ENCODE assay signal across 16 cellular contexts in the genomic region with DNA sequence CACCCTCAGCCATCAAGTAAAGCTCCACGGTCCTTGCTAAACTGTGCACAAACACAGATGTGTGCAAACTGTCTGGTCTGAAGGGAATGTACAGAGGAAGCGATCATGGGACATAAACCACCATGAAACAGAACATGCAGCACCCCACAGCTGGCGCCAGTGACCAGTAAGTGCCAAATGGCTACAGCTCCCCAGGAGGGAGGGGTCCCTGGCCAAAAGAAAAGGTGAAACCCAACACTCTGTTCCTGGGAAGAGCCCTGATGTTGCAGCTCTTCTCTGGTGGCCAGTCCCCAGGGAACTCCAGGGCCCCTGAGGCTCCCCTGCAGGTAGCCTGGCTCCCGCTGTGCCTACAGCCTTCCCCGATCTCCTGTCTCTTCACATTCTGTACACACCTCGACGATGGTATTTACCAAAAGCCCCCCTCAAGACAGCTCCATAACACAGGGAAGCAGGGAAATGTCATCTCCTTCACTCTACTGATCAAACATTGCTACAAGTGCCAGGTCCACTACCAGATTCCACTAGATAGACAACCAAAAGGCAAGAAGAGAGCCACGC. TPM values are rescaled to one million over a fixed set of nuclear protein-coding genes. Genes with fewer than 3 reads are reported as not detected.
DNase-seq lines count a peak whose midpoint lies in the region; ATAC-seq, FAIRE-seq and TF ChIP-seq lines count a peak whose summit lies in the region.
"Had no signal": no experiment of that assay in that cellular context is flagged by ENCODE, and none has a peak within 500 bp of the region (broad histone marks: within the 10 kb centered on the region; RNA-seq: fewer than 3 reads in every experiment).

No MANE protein-coding gene starts in this region.

- ATAC-seq in HG02970 (IDR thresholded peaks at IDR 0.05; ENCODE audit: low FRiP score, unreplicated experiment), result no peak
- ATAC-seq: left ventricle myocardium superior; stimulated activated memory B cell treated with anti-CD40 and anti-IgM and Interleukin-4, amounts not matched to agents 10 μg/mL and 1 μg/mL and 100 μg/mL, for 72 hours had no signal

- no peak for TF ChIP-seq POLR2A in GM12891 (IDR thresholded peaks at IDR 0.05; ENCODE audit: low read depth, low read length)

- H3K4me1 Mint-ChIP-seq in T-helper 2 cell treated with Interferon-gamma antibody and Interleukin-4, amounts not matched to agents 5 μg/mL and 100 μg/mL, for 36 hours (ENCODE audit: low read depth), result peaks cover 27% of the 10 kb centered on the region
- H3K4me1 Mint-ChIP-seq in glutamatergic neuron (ENCODE audit: low read depth, unreplicated experiment), result peaks cover 11% of the 10 kb centered on the region

- peak overlapping the region; percentile 93 for H3K4me3 Mint-ChIP-seq in T-helper 2 cell treated with Interferon-gamma antibody and Interleukin-4, amounts not matched to agents 5 μg/mL and 100 μg/mL, for 36 hours
- H3K4me3 Mint-ChIP-seq in glutamatergic neuron (ENCODE audit: unreplicated experiment), result peak overlapping the region; percentile 30
- H3K4me3 Mint-ChIP-seq: stimulated activated memory B cell treated with anti-CD40 and anti-IgM and Interleukin-4, amounts not matched to agents 10 μg/mL and 1 μg/mL and 100 μg/mL, for 72 hours had no signal

- peaks cover 7% of the 10 kb centered on the region for H3K36me3 Mint-ChIP-seq in T-helper 2 cell treated with Interferon-gamma antibody and Interleukin-4, amounts not matched to agents 5 μg/mL and 100 μg/mL, for 36 hours (ENCODE audit: low read depth)
- H3K36me3 Mint-ChIP-seq in glutamatergic neuron (ENCODE audit: unreplicated experiment), result no peaks in the 10 kb centered on the region
- H3K36me3 Mint-ChIP-seq: activated naive CD4-positive, alpha-beta T cell treated with anti-CD3 and anti-CD28 coated beads, Interleukin-2, amount 50 U/mL, for 24 hours; stimulated activated memory B cell treated with anti-CD40 and anti-IgM and Interleukin-4, amounts not matched to agents 10 μg/mL and 1 μg/mL and 100 μg/mL, for 72 hours had no signal

- no peaks in the 10 kb centered on the region for H3K9me3 Mint-ChIP-seq in T-helper 2 cell treated with Interferon-gamma antibody and Interleukin-4, amounts not matched to agents 5 μg/mL and 100 μg/mL, for 36 hours
- no peaks in the 10 kb centered on the region for H3K9me3 Mint-ChIP-seq in glutamatergic neuron (ENCODE audit: unreplicated experiment)
- H3K9me3 Mint-ChIP-seq: activated naive CD4-positive, alpha-beta T cell treated with anti-CD3 and anti-CD28 coated beads, Interleukin-2, amount 50 U/mL, for 24 hours; CD8-positive, alpha-beta memory T cell; stimulated activated memory B cell treated with anti-CD40 and anti-IgM and Interleukin-4, amounts not matched to agents 10 μg/mL and 1 μg/mL and 100 μg/mL, for 72 hours had no signal

- FAIRE-seq in GM12891 (lab: Jason Lieb, UNC) (no peak), urothelium cell line (lab: Jason Lieb, UNC) (no peak)

- no peak overlapping the region for H3K27ac Mint-ChIP-seq in T-helper 2 cell treated with Interferon-gamma antibody and Interleukin-4, amounts not matched to agents 5 μg/mL and 100 μg/mL, for 36 hours
- no peak overlapping the region for H3K27ac Mint-ChIP-seq in glutamatergic neuron (ENCODE audit: unreplicated experiment)
- H3K27ac Mint-ChIP-seq: stimulated activated memory B cell treated with anti-CD40 and anti-IgM and Interleukin-4, amounts not matched to agents 10 μg/mL and 1 μg/mL and 100 μg/mL, for 72 hours had no signal

- peak; percentile 3 for DNase-seq in T-helper 2 cell treated with Interferon-gamma antibody and Interleukin-4, amounts not matched to agents 5 μg/mL and 100 μg/mL, for 36 hours (ENCODE audit: low spot score)
- DNase-seq in T-helper 2 cell (no peak), NCI-H69 (lab: John Stamatoyannopoulos, UW) (peak; percentile 25), glutamatergic neuron (no peak), retina (peak; percentile 1), GM12891 (ENCODE audit: insufficient read length, low spot score) (no peak), urothelium cell line (ENCODE audit: low spot score) (no peak)
- DNase-seq: 8988T; effector CD8-positive, alpha-beta T cell; left ventricle myocardium superior; NCI-H1092; SIG-M5 had no signal

- H3K27me3 Mint-ChIP-seq in T-helper 2 cell treated with Interferon-gamma antibody and Interleukin-4, amounts not matched to agents 5 μg/mL and 100 μg/mL, for 36 hours (ENCODE audit: low read depth), result no peaks in the 10 kb centered on the region
- H3K27me3 Mint-ChIP-seq in glutamatergic neuron (ENCODE audit: unreplicated experiment), result peaks cover 8% of the 10 kb centered on the region
- H3K27me3 Mint-ChIP-seq: activated naive CD4-positive, alpha-beta T cell treated with anti-CD3 and anti-CD28 coated beads, Interleukin-2, amount 50 U/mL, for 24 hours; CD8-positive, alpha-beta memory T cell; stimulated activated memory B cell treated with anti-CD40 and anti-IgM and Interleukin-4, amounts not matched to agents 10 μg/mL and 1 μg/mL and 100 μg/mL, for 72 hours had no signal

- no peak for TF ChIP-seq CTCF in glutamatergic neuron (IDR thresholded peaks at IDR 0.05; ENCODE audit: partially characterized antibody, unreplicated experiment)

TF ChIP-seq in GM12891, 5 proteins besides CTCF, POLR2A, EP300 and RAD21:
- TF ChIP-seq SPI1 (IDR thresholded peaks at IDR 0.05; ENCODE audit: low read depth, low read length) (no peak), POU2F2 (IDR thresholded peaks at IDR 0.05; ENCODE audit: low read depth, low read length) (no peak), POLR2AphosphoS5 (IDR thresholded peaks at IDR 0.05; ENCODE audit: low read depth, low read length) (no peak), PAX5 (IDR thresholded peaks at IDR 0.05; ENCODE audit: insufficient read depth, low read length, severe bottlenecking) (no peak), TAF1 (IDR thresholded peaks at IDR 0.05; ENCODE audit: low read depth, low read length) (no peak)

RNA-seq across cellular contexts. Expression of a gene that starts 2.9 kb away (rescaled TPM):
- 24.1 TPM for total RNA-seq in glutamatergic neuron (ENCODE audit: unreplicated experiment)
- polyA plus RNA-seq in GM12891 (2012; ENCODE audit: low read depth, missing spikeins), result 15.0 TPM

RNA-seq across cellular contexts. Expression of a gene that starts 48.8 kb away (rescaled TPM):
- total RNA-seq in glutamatergic neuron (ENCODE audit: unreplicated experiment), result 38.3 TPM
- polyA plus RNA-seq in GM12891 (2012; ENCODE audit: low read depth, missing spikeins), result 0.35 TPM

Comparison
In these comparisons a context has a peak if more than half of its experiments do, and no peak if none do; other contexts are left out.
1. DNase-seq: peak in T-helper 2 cell treated with Interferon-gamma antibody and Interleukin-4, amounts not matched to agents 5 μg/mL and 100 μg/mL, for 36 hours (single experiment), NCI-H69 (single experiment) and retina (single experiment); none in T-helper 2 cell (0 of 5), glutamatergic neuron (single experiment), GM12891 (single experiment) and urothelium cell line (single experiment).